ENCODE assay signal across 8 cellular contexts in genomic region chr9:129884220-129885017, GRCh38. TPM values are rescaled to one million over a fixed set of nuclear protein-coding genes. Genes with fewer than 3 reads are reported as not detected.
DNase-seq lines count a peak whose midpoint lies in the region; ATAC-seq lines count a peak whose summit lies in the region.

No MANE protein-coding gene starts in this region.

- peak overlapping the region; percentile 98 for H3K27ac ChIP-seq in CD4-positive, alpha-beta memory T cell (ENCODE audit: low read depth, low read length)
- peak overlapping the region; percentile 16; the same call in 1 of the 2 replicates for H3K27ac ChIP-seq in HUES6 (ENCODE audit: low read depth, low read length)
- peak overlapping the region; percentile 85 to 97 for H3K27ac ChIP-seq in esophagus (ENCODE audit: low read depth in 2 of 2, low read length in 1 of 2)

- POLR2A ChIA-PET in CD4-positive, alpha-beta memory T cell (lab: Charles Lee; ENCODE audit: partially characterized antibody) = interaction anchor here (0.6 to 18.1 kb wide), 28 partner anchors 10 to 811 kb away, joined by 3 to 423 read pairs (median 6); partner anchors contain the start of genes C9orf78, FNBP1, GPR107 and USP20

- DNase-seq in CD4-positive, alpha-beta memory T cell = peak; percentile 93 to 97 (median 95)
- DNase-seq in OCI-M1 (lab: John Stamatoyannopoulos, UW) = peak; percentile 97
- peak; percentile 95 for DNase-seq in activated T-cell treated with anti-CD3 and anti-CD28 coated beads for 4 hours
- peak; percentile 89 for DNase-seq in stimulated activated CD8-positive, alpha-beta memory T cell treated with anti-CD3 and anti-CD28 coated beads, Interleukin-7, amount 100 ng/mL, for 1 hour (ENCODE audit: low read depth in 2 of 2)

- H3K36me3 Mint-ChIP-seq in CD4-positive, alpha-beta memory T cell = peaks cover 6 to 50% of the 10 kb centered on the region in 2 donors

- peak overlapping the region; percentile 40 for H3K9ac ChIP-seq in HUES6 (ENCODE audit: low read length)
- H3K9ac ChIP-seq in mucosa of stomach (ENCODE audit: low read length) = peak overlapping the region; percentile 61

- peak overlapping the region; percentile 78 to 80 for H3K4me3 ChIP-seq in CD4-positive, alpha-beta memory T cell (ENCODE audit: low read length in 2 of 2)
- peak overlapping the region; percentile 45 for H3K4me3 ChIP-seq in HUES6 (ENCODE audit: low read depth, low read length)
- H3K4me3 ChIP-seq in esophagus (ENCODE audit: low read depth in 1 of 2, low read length in 2 of 2) = peak overlapping the region; percentile 43 to 53
- H3K4me3 ChIP-seq in mucosa of stomach (ENCODE audit: low read length) = peak overlapping the region; percentile 34

- no peaks in the 10 kb centered on the region for H3K9me3 ChIP-seq in CD4-positive, alpha-beta memory T cell (ENCODE audit: control insufficient read depth in 1 of 2, low read length in 2 of 2)
- H3K9me3 ChIP-seq in HUES6 (ENCODE audit: control insufficient read depth, insufficient read depth, low read depth, low read length) (no peaks in the 10 kb centered on the region), esophagus (ENCODE audit: control insufficient read depth in 2 of 2, insufficient read depth in 1 of 2, low read depth in 1 of 2, low read length in 1 of 2) (no peaks in the 10 kb centered on the region), mucosa of stomach (ENCODE audit: control insufficient read depth, low read length) (no peaks in the 10 kb centered on the region)

- peaks cover 26 to 60% (median 40%) of the 10 kb centered on the region in 4 donors for H3K4me1 Mint-ChIP-seq in CD4-positive, alpha-beta memory T cell

- no peaks in the 10 kb centered on the region for H3K27me3 ChIP-seq in CD4-positive, alpha-beta memory T cell (ENCODE audit: insufficient read depth, low read length)
- H3K27me3 ChIP-seq in HUES6 (ENCODE audit: control insufficient read depth, insufficient read depth, low read length) = no peaks in the 10 kb centered on the region
- no peaks in the 10 kb centered on the region for H3K27me3 ChIP-seq in esophagus (ENCODE audit: control insufficient read depth in 1 of 2, insufficient read depth in 2 of 2, low read length in 2 of 2)
- H3K27me3 ChIP-seq in mucosa of stomach (ENCODE audit: control insufficient read depth, insufficient read depth, low read length) = no peaks in the 10 kb centered on the region

- peak overlapping the region; percentile 90 to 98 (median 94) for H3K4me3 Mint-ChIP-seq in CD4-positive, alpha-beta memory T cell

- WGBS in esophagus, 2 donors = 6 to 7% methylated on average over 24 of the region's 24 CpGs

- ATAC-seq in GM19468 (IDR thresholded peaks at IDR 0.05; ENCODE audit: extremely low read depth, unreplicated experiment) = peak; percentile 61

- CTCF ChIA-PET in CD4-positive, alpha-beta memory T cell (lab: Charles Lee; ENCODE audit: partially characterized antibody) = interaction anchor here (0.7 to 4.0 kb wide), 30 partner anchors 8 to 356 kb away, joined by 3 to 41 read pairs (median 4); partner anchors contain the start of genes C9orf78, FNBP1, GPR107 and USP20

- H3K9me3 Mint-ChIP-seq in CD4-positive, alpha-beta memory T cell = peaks cover 0 to 6% (median 0%) of the 10 kb centered on the region in 8 donors

- H3K27me3 Mint-ChIP-seq in CD4-positive, alpha-beta memory T cell = no peaks in the 10 kb centered on the region

- H3K36me3 ChIP-seq in CD4-positive, alpha-beta memory T cell (ENCODE audit: insufficient read depth, low read length) = peaks cover 9% of the 10 kb centered on the region
- H3K36me3 ChIP-seq in HUES6 (ENCODE audit: control insufficient read depth, insufficient read depth, low read length) = peaks cover 31% of the 10 kb centered on the region
- H3K36me3 ChIP-seq in esophagus (ENCODE audit: control insufficient read depth in 2 of 2, insufficient read depth in 2 of 2, low read length in 1 of 2) = peaks cover 16 to 22% of the 10 kb centered on the region in 2 donors
- peaks cover 4% of the 10 kb centered on the region for H3K36me3 ChIP-seq in mucosa of stomach (ENCODE audit: control insufficient read depth, insufficient read depth, low read length)

- intact Hi-C loops in CD4-positive, alpha-beta memory T cell (cut with micrococcal nuclease) = loop anchor here (1.0 to 5.0 kb wide), 9 partner anchors 15 to 215 kb away; partner anchors contain the start of genes C9orf78, GPR107, TOR1A and TOR1B

- H3K27ac Mint-ChIP-seq in CD4-positive, alpha-beta memory T cell = peak overlapping the region; percentile 99 to 100 (median 100)

- peaks cover 62% of the 10 kb centered on the region for H3K4me1 ChIP-seq in CD4-positive, alpha-beta memory T cell (ENCODE audit: insufficient read depth, low read length)
- H3K4me1 ChIP-seq in HUES6 (ENCODE audit: control insufficient read depth, insufficient read depth, low read length) = peaks cover 39% of the 10 kb centered on the region
- H3K4me1 ChIP-seq in esophagus (ENCODE audit: control insufficient read depth in 2 of 2, insufficient read depth in 2 of 2, low read length in 1 of 2) = peaks cover 4 to 9% of the 10 kb centered on the region in 2 donors
- H3K4me1 ChIP-seq in mucosa of stomach (ENCODE audit: control insufficient read depth, insufficient read depth, low read length) = peaks cover 28% of the 10 kb centered on the region

RNA-seq across cellular contexts. Expression of gene USP20, which starts 49.2 kb away (rescaled TPM):
- total RNA-seq in CD4-positive, alpha-beta memory T cell = 100 to 1,000 TPM; 123 to 132 TPM
- 10 to 100 TPM; 36.5 to 55.9 TPM for polyA plus RNA-seq in CD4-positive, alpha-beta memory T cell
- polyA plus RNA-seq in esophagus = 10 to 100 TPM; 15.1 to 20.7 TPM

RNA-seq across cellular contexts. Expression of gene C9orf78, which starts 49.3 kb away (rescaled TPM):
- total RNA-seq in CD4-positive, alpha-beta memory T cell = 10 to 100 TPM; 95.5 to 96.9 TPM
- 100 to 1,000 TPM; 204 to 206 TPM for polyA plus RNA-seq in CD4-positive, alpha-beta memory T cell
- polyA plus RNA-seq in esophagus = 10 to 100 TPM; 21.9 to 39.5 TPM

Comparison
In these comparisons a context has a peak if more than half of its experiments do, and no peak if none do; other contexts are left out.
1. Peak in every context shown above with its lines: DNase-seq, ATAC-seq, H3K4me3 ChIP-seq and H3K27ac ChIP-seq.
2. H3K27ac ChIP-seq: peak in every context shown above with its lines; median percentile 98 in CD4-positive, alpha-beta memory T cell; 91 in esophagus; 16 in HUES6.
3. RNA of gene C9orf78, which starts 49.3 kb away (polyA plus RNA-seq): 204 to 206 TPM in CD4-positive, alpha-beta memory T cell; 21.9 to 39.5 TPM in esophagus; every median in the first group is over 4 times any median in the second.